ENCODE assay signal across 29 cellular contexts in genomic region chr1:29743931-29744330, GRCh38.
"Had no signal": no experiment of that assay in that cellular context is flagged by ENCODE, and none has a peak within 500 bp of the region (broad histone marks: within the 10 kb centered on the region; RNA-seq: fewer than 3 reads in every experiment).

No MANE protein-coding gene starts in this region.

- ATAC-seq: activated CD4-positive, CD25-positive, alpha-beta regulatory T cell treated with anti-CD3 and anti-CD28 coated beads, Interleukin-2, amount 50 U/mL, for 24 hours; activated CD8-positive, alpha-beta T cell treated with anti-CD3 and anti-CD28 coated beads for 36 hours; activated T-cell treated with anti-CD3 and anti-CD28 coated beads, Interleukin-2, amount 50 U/mL, for 4 hours; activated T-helper 17 cell treated with anti-CD3 and anti-CD28 coated beads, Interleukin-2, amount 50 U/mL, for 72 hours; effector memory CD8-positive, alpha-beta T cell; gastroesophageal sphincter had no signal

- H3K36me3 ChIP-seq: brain microvascular endothelial cell, esophagus muscularis mucosa, gastroesophageal sphincter, WERI-Rb-1 had no signal

- FAIRE-seq: astrocyte, bronchial epithelial cell, colon had no signal

- H3K27ac ChIP-seq: brain microvascular endothelial cell, esophagus muscularis mucosa, gastroesophageal sphincter had no signal

- H3K4me3 ChIP-seq: esophagus muscularis mucosa, gastroesophageal sphincter had no signal

- H3K9me3 ChIP-seq: esophagus muscularis mucosa, gastroesophageal sphincter had no signal

- H3K4me1 ChIP-seq: esophagus muscularis mucosa, gastroesophageal sphincter had no signal

- DNase-seq: activated B cell treated with CpG ODN at 0.5 μM for 24 hours; activated CD4-positive, alpha-beta T cell treated with anti-CD3 and anti-CD28 coated beads for 48 hours; activated CD4-positive, alpha-beta T cell treated with anti-CD3 and anti-CD28 coated beads, Interleukin-2, amount 50 U/mL, for 1 hour; activated CD4-positive, alpha-beta T cell treated with anti-CD3 and anti-CD28 coated beads, Interleukin-2, amount 50 U/mL, for 48 hours; activated CD8-positive, alpha-beta memory T cell treated with anti-CD3 and anti-CD28 coated beads for 24 hours; activated CD8-positive, alpha-beta T cell treated with anti-CD3 and anti-CD28 coated beads for 36 hours; activated effector memory CD4-positive, alpha-beta T cell treated with Interleukin-2 at 50 U/mL for 16 hours; activated gamma-delta T cell treated with Interleukin-2 at 50 U/mL for 16 hours; activated naive CD4-positive, alpha-beta T cell treated with anti-CD3 and anti-CD28 coated beads, Interleukin-2, amount 50 U/mL, for 16 hours; activated naive CD4-positive, alpha-beta T cell treated with Interleukin-2 at 50 U/mL for 16 hours; activated T-cell treated with anti-CD3 and anti-CD28 coated beads, Interleukin-2, amount 50 U/mL, for 4 hours; amniotic stem cell; anterior cingulate cortex; brain microvascular endothelial cell; cortex of kidney; dermis blood vessel endothelial cell; effector CD4-positive, alpha-beta T cell; effector memory CD8-positive, alpha-beta T cell; erythroblast; foreskin melanocyte; T-helper 2 cell; WERI-Rb-1 had no signal

- H3K27me3 ChIP-seq: brain microvascular endothelial cell had no signal
